Comparison of ENCODE assay signal across 30 cellular contexts in genomic region chr18:57595347-57595746, GRCh38. TPM values are rescaled to one million over a fixed set of nuclear protein-coding genes. Genes with fewer than 3 reads are reported as not detected.
DNase-seq lines count a peak whose midpoint lies in the region; ATAC-seq, FAIRE-seq and TF ChIP-seq lines count a peak whose summit lies in the region.
"Had no signal": no experiment of that assay in that cellular context is flagged by ENCODE, and none has a peak within 500 bp of the region (broad histone marks: within the 10 kb centered on the region; RNA-seq: fewer than 3 reads in every experiment).

No MANE protein-coding gene starts in this region.

- H3T11ph ChIP-seq in H9 (ENCODE audit: low read length) = no peak overlapping the region

- H3K27me3 Mint-ChIP-seq in H9 (ENCODE audit: low read depth) = no peaks in the 10 kb centered on the region
- H3K27me3 Mint-ChIP-seq in endodermal cell (ENCODE audit: insufficient read depth) = no peaks in the 10 kb centered on the region
- H3K27me3 Mint-ChIP-seq in activated CD4-positive, alpha-beta T cell treated with anti-CD3 and anti-CD28 coated beads, Interleukin-2, amount 10 ng/mL, durations not matched to agents 24 days and 14 days = no peaks in the 10 kb centered on the region
- H3K27me3 Mint-ChIP-seq: IgD-negative memory B cell had no signal

- no peak for FAIRE-seq in HTR-8/SVneo (lab: Jason Lieb, UNC)

- no peak overlapping the region for H4K8ac ChIP-seq in H9 (replicated peaks; ENCODE audit: insufficient read length, low read depth, low read length)
- H4K8ac ChIP-seq in neuronal stem cell (ENCODE audit: low read depth, low read length) = no peak overlapping the region

- H3K9me3 ChIP-seq in H9 (ENCODE audit: control insufficient read depth, low read depth, low read length) (no peaks in the 10 kb centered on the region), endodermal cell (ENCODE audit: control insufficient read depth, low read length) (peaks cover 4% of the 10 kb centered on the region), neuronal stem cell (replicated peaks in 1 of 2; ENCODE audit: control insufficient read depth in 2 of 2, insufficient read depth in 1 of 2, low read depth in 1 of 2, low read length in 2 of 2) (no peaks in the 10 kb centered on the region)
- H3K9me3 ChIP-seq: BE2C, SJCRH30 had no signal

- H3K4me3 Mint-ChIP-seq in H9 = no peak overlapping the region
- no peak overlapping the region for H3K4me3 Mint-ChIP-seq in endodermal cell
- H3K4me3 Mint-ChIP-seq in activated CD4-positive, alpha-beta T cell treated with anti-CD3 and anti-CD28 coated beads, Interleukin-2, amount 10 ng/mL, durations not matched to agents 24 days and 14 days = no peak overlapping the region
- H3K4me3 Mint-ChIP-seq: CD14-positive monocyte, IgD-negative memory B cell had no signal

- no peak overlapping the region for H3K4ac ChIP-seq in H9 (ENCODE audit: low read depth, low read length)
- no peak overlapping the region for H3K4ac ChIP-seq in neuronal stem cell (ENCODE audit: low read length)

- H2AFZ ChIP-seq in H9 (ENCODE audit: low read length) = no peak overlapping the region
- H2AFZ ChIP-seq in neuronal stem cell (ENCODE audit: low read length) = no peak overlapping the region

- H3K4me1 Mint-ChIP-seq in H9 (peaks cover 4 to 5% of the 10 kb centered on the region in 2 experiments; a peak in 2 of 4 replicates), endodermal cell (peaks cover 11% of the 10 kb centered on the region)
- peaks cover 1% of the 10 kb centered on the region for H3K4me1 Mint-ChIP-seq in activated CD4-positive, alpha-beta T cell treated with anti-CD3 and anti-CD28 coated beads, Interleukin-2, amount 10 ng/mL, durations not matched to agents 24 days and 14 days
- H3K4me1 Mint-ChIP-seq: CD14-positive monocyte, IgD-negative memory B cell had no signal

- H2BK5ac ChIP-seq in H9 (ENCODE audit: insufficient read length, low read length) (no peak overlapping the region), neuronal stem cell (ENCODE audit: low read length) (no peak overlapping the region)

- intact Hi-C loops in activated CD4-positive, alpha-beta T cell treated with anti-CD3 and anti-CD28 coated beads, Interleukin-2, amount 10 ng/mL, durations not matched to agents 24 days and 14 days (cut with micrococcal nuclease) = no loop called here

- H2AK5ac ChIP-seq in H9 (ENCODE audit: insufficient read length, low read length) (no peak overlapping the region), neuronal stem cell (ENCODE audit: low read depth, low read length) (no peak overlapping the region)

- no peaks in the 10 kb centered on the region for H3K79me1 ChIP-seq in H9 (ENCODE audit: insufficient read depth, low read depth, low read length, poor library complexity, severe bottlenecking)
- no peaks in the 10 kb centered on the region for H3K79me1 ChIP-seq in neuronal stem cell (ENCODE audit: low read depth, low read length)

- H4K91ac ChIP-seq in H9 (ENCODE audit: insufficient read length, low read depth, low read length) (no peak overlapping the region), neuronal stem cell (ENCODE audit: low read depth, low read length, poor library complexity) (no peak overlapping the region)

- H3K4me1 ChIP-seq in H9 (ENCODE audit: insufficient read depth, low read length) (no peaks in the 10 kb centered on the region), endodermal cell (ENCODE audit: control insufficient read depth, insufficient read depth, low read length) (no peaks in the 10 kb centered on the region), neuronal stem cell (ENCODE audit: control insufficient read depth in 2 of 2, insufficient read depth in 1 of 2, low read depth in 1 of 2, low read length in 2 of 2) (peaks cover 0 to 4% of the 10 kb centered on the region in 2 donors)
- H3K4me1 ChIP-seq: BE2C, SJCRH30 had no signal

- H3K9me3 Mint-ChIP-seq in H9 = no peaks in the 10 kb centered on the region
- no peaks in the 10 kb centered on the region for H3K9me3 Mint-ChIP-seq in endodermal cell
- no peaks in the 10 kb centered on the region for H3K9me3 Mint-ChIP-seq in activated CD4-positive, alpha-beta T cell treated with anti-CD3 and anti-CD28 coated beads, Interleukin-2, amount 10 ng/mL, durations not matched to agents 24 days and 14 days
- H3K9me3 Mint-ChIP-seq: IgD-negative memory B cell had no signal

- DNase-seq in NCI-H82 (lab: John Stamatoyannopoulos, UW) (peak; percentile 15), NCI-H82 treated with DMSO at 0.1 percent for 48 hours (lab: John Stamatoyannopoulos, UW; ENCODE audit: unreplicated experiment) (no peak), H9 (no peak), endodermal cell (peak; percentile 60), neuronal stem cell (ENCODE audit: low spot score) (no peak), HTR-8/SVneo (ENCODE audit: insufficient read length, low spot score) (no peak)
- no peak for DNase-seq in activated CD4-positive, alpha-beta T cell treated with anti-CD3 and anti-CD28 coated beads, Interleukin-2, amount 10 ng/mL, durations not matched to agents 24 days and 14 days
- DNase-seq: 8988T; ACHN; BE2C; Calu3; DMS153; H7; MM.1S; NCI-H1048; NCI-H1417 treated with DMSO at 0.1 percent for 48 hours; NCI-H1694 treated with DMSO at 0.1 percent for 48 hours; NCI-H2081 treated with DMSO at 0.1 percent for 48 hours; NCI-H2171; NCI-H226; NCI-H510A; NK-92 treated with Interleukin-12 subunit alpha and Interleukin-12 subunit beta, amount 100 ng/mL, for 24 hours; PC-3; SJCRH30 had no signal

- H3K9ac ChIP-seq in H9 (ENCODE audit: extremely low read depth, insufficient read length, low read length) (no peak overlapping the region), endodermal cell (ENCODE audit: extremely low read depth, low read length, poor library complexity, severe bottlenecking) (no peak overlapping the region), neuronal stem cell (ENCODE audit: low read depth, low read length, poor library complexity) (no peak overlapping the region)
- H3K9ac ChIP-seq: KMS-11 had no signal

- no peak overlapping the region for H3K56ac ChIP-seq in H9 (ENCODE audit: insufficient read length, low read depth, low read length)

- H2BK12ac ChIP-seq in H9 (ENCODE audit: insufficient read length, low read depth, low read length) = no peak overlapping the region
- H2BK12ac ChIP-seq in neuronal stem cell (ENCODE audit: low read length) = no peak overlapping the region

- no peaks in the 10 kb centered on the region for H3K23me2 ChIP-seq in H9 (ENCODE audit: insufficient read length, low read depth, low read length, poor library complexity, severe bottlenecking)

- no peak for TF ChIP-seq CTCF in H9 (conservative IDR thresholded peaks at IDR 0.05)
- TF ChIP-seq CTCF in endodermal cell (conservative IDR thresholded peaks at IDR 0.05) = no peak

- H3K36me3 ChIP-seq in endodermal cell (ENCODE audit: control insufficient read depth, insufficient read depth, low read length) (peaks cover 26% of the 10 kb centered on the region), neuronal stem cell (replicated peaks in 1 of 2; ENCODE audit: control insufficient read depth in 2 of 2, insufficient read depth in 2 of 2, low read length in 2 of 2) (peaks cover 6 to 29% of the 10 kb centered on the region in 2 donors)

- no peaks in the 10 kb centered on the region for H4K20me1 ChIP-seq in H9 (ENCODE audit: control insufficient read depth, insufficient read depth, insufficient read length)

- H2BK15ac ChIP-seq in H9 (ENCODE audit: low read depth, low read length) (no peak overlapping the region), neuronal stem cell (ENCODE audit: low read length) (no peak overlapping the region)

- H3K4me2 ChIP-seq in H9 (ENCODE audit: insufficient read depth, insufficient read length, low read length) (no peak overlapping the region), neuronal stem cell (ENCODE audit: insufficient read depth, low read length, poor library complexity, severe bottlenecking) (no peak overlapping the region)
- H3K4me2 ChIP-seq: KMS-11 had no signal

- H3K36me3 Mint-ChIP-seq in H9 (ENCODE audit: insufficient read depth in 1 of 3, low read depth in 3 of 3) = peaks cover 16 to 32% (median 28%) of the 10 kb centered on the region in 3 experiments; a peak in 6 of 7 replicates
- H3K36me3 Mint-ChIP-seq in endodermal cell (ENCODE audit: low read depth) = peaks cover 30% of the 10 kb centered on the region
- H3K36me3 Mint-ChIP-seq in activated CD4-positive, alpha-beta T cell treated with anti-CD3 and anti-CD28 coated beads, Interleukin-2, amount 10 ng/mL, durations not matched to agents 24 days and 14 days (ENCODE audit: low read depth) = peaks cover 24% of the 10 kb centered on the region

- ATAC-seq in HG03045 (IDR thresholded peaks at IDR 0.05; ENCODE audit: unreplicated experiment) = no peak
- ATAC-seq: PC-3, Right ventricle myocardium inferior, SK-N-SH treated with all-trans-retinoic acid at 6 μM for 48 hours had no signal

- no peak overlapping the region for H2BK120ac ChIP-seq in H9 (ENCODE audit: low read depth, low read length, poor library complexity, severe bottlenecking)
- H2BK120ac ChIP-seq in neuronal stem cell (ENCODE audit: low read depth, low read length) = no peak overlapping the region

- peak overlapping the region in 2 of 3 experiments; percentile 44 to 68; a peak in 1 of 7 replicates for H3K27ac Mint-ChIP-seq in H9
- H3K27ac Mint-ChIP-seq in endodermal cell = peak overlapping the region; percentile 83
- no peak overlapping the region for H3K27ac Mint-ChIP-seq in activated CD4-positive, alpha-beta T cell treated with anti-CD3 and anti-CD28 coated beads, Interleukin-2, amount 10 ng/mL, durations not matched to agents 24 days and 14 days
- H3K27ac Mint-ChIP-seq: IgD-negative memory B cell had no signal

- H3K18ac ChIP-seq in H9 (ENCODE audit: insufficient read length, low read depth, low read length) (no peak overlapping the region), neuronal stem cell (ENCODE audit: low read length) (no peak overlapping the region)

- H3K23ac ChIP-seq in H9 (ENCODE audit: insufficient read length, low read depth, low read length) (no peak overlapping the region), neuronal stem cell (ENCODE audit: low read depth, low read length, poor library complexity) (no peak overlapping the region)

- H3K14ac ChIP-seq in H9 (ENCODE audit: insufficient read depth, low read length) = no peak overlapping the region
- no peak overlapping the region for H3K14ac ChIP-seq in neuronal stem cell (ENCODE audit: low read length)

- H3K79me2 ChIP-seq in H9 (ENCODE audit: insufficient read depth, low read length) = no peaks in the 10 kb centered on the region

- H3K27me3 ChIP-seq in H9 (ENCODE audit: insufficient read depth, low read length) = no peaks in the 10 kb centered on the region
- H3K27me3 ChIP-seq in endodermal cell (ENCODE audit: control insufficient read depth, insufficient read depth, low read length, poor library complexity, severe bottlenecking) = no peaks in the 10 kb centered on the region
- no peaks in the 10 kb centered on the region for H3K27me3 ChIP-seq in neuronal stem cell (ENCODE audit: control insufficient read depth in 3 of 3, insufficient read depth in 3 of 3, low read depth in 1 of 3, low read length in 3 of 3)
- H3K27me3 ChIP-seq: BE2C, SJCRH30 had no signal

- H4K5ac ChIP-seq in H9 (ENCODE audit: insufficient read length, low read depth, low read length) = no peak overlapping the region

- H2BK20ac ChIP-seq in H9 (ENCODE audit: low read depth, low read length, poor library complexity, severe bottlenecking) = no peak overlapping the region

- H3K4me3 ChIP-seq in endodermal cell (ENCODE audit: low read length) (no peak overlapping the region), neuronal stem cell (ENCODE audit: low read length in 2 of 2) (no peak overlapping the region)
- H3K4me3 ChIP-seq: SJCRH30 had no signal

- H3K27ac ChIP-seq in H9 (ENCODE audit: insufficient read length, low read depth, low read length) (no peak overlapping the region), endodermal cell (ENCODE audit: low read depth, low read length) (no peak overlapping the region), neuronal stem cell (replicated peaks; ENCODE audit: low read length) (peak overlapping the region; percentile 1)
- H3K27ac ChIP-seq: KMS-11, SJCRH30 had no signal

RNA-seq across cellular contexts. Expression of gene FECH, which starts 8.8 kb away (rescaled TPM):
- total RNA-seq in H9 (2021) = 24.1 and 24.8 TPM in 2 replicates
- total RNA-seq in endodermal cell = 10 to 100 TPM; 27.6 to 31.7 TPM
- 18.6 TPM for polyA plus RNA-seq in endodermal cell (2013, experiment 1 of 2)
- 15.6 TPM for polyA plus RNA-seq in endodermal cell (2013, experiment 2 of 2)
- polyA plus RNA-seq in neuronal stem cell (2013, experiment 1 of 2) = 20.1 TPM
- 21.6 TPM for polyA plus RNA-seq in neuronal stem cell (2013, experiment 2 of 2)
- total RNA-seq in activated CD4-positive, alpha-beta T cell treated with anti-CD3 and anti-CD28 coated beads, Interleukin-2, amount 10 ng/mL, durations not matched to agents 24 days and 14 days = 22.4 and 25.1 TPM in 2 replicates

RNA-seq across cellular contexts. Expression of gene NARS1, which starts 26.3 kb away (rescaled TPM):
- total RNA-seq in H9 (2021) = 143 and 148 TPM in 2 replicates
- 100 to 1,000 TPM; 118 to 134 TPM for total RNA-seq in endodermal cell
- 109 TPM for polyA plus RNA-seq in endodermal cell (2013, experiment 1 of 2)
- 91.7 TPM for polyA plus RNA-seq in endodermal cell (2013, experiment 2 of 2)
- polyA plus RNA-seq in neuronal stem cell (2013, experiment 1 of 2) = 62.2 TPM
- 59.1 TPM for polyA plus RNA-seq in neuronal stem cell (2013, experiment 2 of 2)
- total RNA-seq in activated CD4-positive, alpha-beta T cell treated with anti-CD3 and anti-CD28 coated beads, Interleukin-2, amount 10 ng/mL, durations not matched to agents 24 days and 14 days = 125 and 129 TPM in 2 replicates

Comparison
In these comparisons a context has a peak if more than half of its experiments do, and no peak if none do; other contexts are left out.
1. DNase-seq: peak in NCI-H82 (single experiment) and endodermal cell (single experiment); none in NCI-H82 treated with DMSO at 0.1 percent for 48 hours (single experiment), H9 (single experiment), neuronal stem cell (single experiment), activated CD4-positive, alpha-beta T cell treated with anti-CD3 and anti-CD28 coated beads, Interleukin-2, amount 10 ng/mL, durations not matched to agents 24 days and 14 days (single experiment) and HTR-8/SVneo (single experiment).